Comparison of ENCODE assay signal across 21 cellular contexts in the genomic region with DNA sequence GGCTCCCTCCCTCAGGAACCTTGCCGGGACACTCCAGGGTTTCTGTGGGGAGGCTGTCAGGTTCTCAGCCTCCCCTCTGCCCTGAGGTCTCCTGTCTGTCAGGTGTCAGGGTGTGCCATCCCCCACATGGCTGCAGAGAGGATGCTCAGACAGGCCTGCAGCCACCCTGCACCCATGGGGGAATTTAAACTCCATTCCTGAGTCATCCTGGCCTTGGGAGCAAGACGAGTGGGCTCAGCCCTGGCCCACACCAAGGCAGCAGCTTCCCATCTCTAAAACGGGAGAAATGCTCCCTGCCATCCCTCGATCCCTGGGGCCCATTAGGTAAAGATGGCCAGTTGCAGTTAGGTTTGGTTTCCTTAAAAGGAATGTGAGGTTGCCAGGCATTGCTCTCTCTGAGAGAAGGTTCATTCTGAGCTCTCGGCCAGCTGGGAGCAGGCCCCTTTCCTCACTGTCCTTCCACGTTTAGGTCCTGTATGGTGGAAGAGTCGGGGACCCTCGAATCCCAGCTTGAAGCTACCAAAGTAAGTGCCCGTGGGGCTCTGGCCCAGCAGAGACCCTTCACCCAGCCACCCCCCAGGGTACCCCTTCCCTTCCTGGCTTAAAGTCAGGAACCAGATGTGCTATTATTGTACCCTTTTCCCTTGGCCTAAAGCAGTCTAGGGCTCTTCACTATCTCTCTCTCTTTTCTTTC. TPM values are rescaled to one million over a fixed set of nuclear protein-coding genes. Genes with fewer than 3 reads are reported as not detected.
DNase-seq lines count a peak whose midpoint lies in the region; TF ChIP-seq lines count a peak whose summit lies in the region.
"Had no signal": no experiment of that assay in that cellular context is flagged by ENCODE, and none has a peak within 500 bp of the region (broad histone marks: within the 10 kb centered on the region; RNA-seq: fewer than 3 reads in every experiment).

No MANE protein-coding gene starts in this region.

- no peak overlapping the region for H3K9ac ChIP-seq in GM23248
- H3K9ac ChIP-seq in adipocyte (ENCODE audit: low read length) = peak overlapping the region; percentile 10
- H3K9ac ChIP-seq in neural progenitor cell = no peak overlapping the region

- intact Hi-C loops in CD14-positive monocyte (cut with micrococcal nuclease) = no loop called here

- H3K27me3 ChIP-seq in GM23248 (replicated peaks; ENCODE audit: insufficient read depth) (no peaks in the 10 kb centered on the region), adipocyte (replicated peaks; ENCODE audit: control insufficient read depth, insufficient read depth, low read length) (no peaks in the 10 kb centered on the region), neural progenitor cell (no peaks in the 10 kb centered on the region)
- H3K27me3 ChIP-seq: Peyer's patch, stomach, transverse colon had no signal

- H3K4me3 ChIP-seq in GM23248 (no peak overlapping the region), adipocyte (ENCODE audit: low read length) (no peak overlapping the region), neural progenitor cell (no peak overlapping the region)
- H3K4me3 ChIP-seq: Peyer's patch, skin epidermis, stomach, transverse colon had no signal

- WGBS in GM23248 (ENCODE audit: low coverage in 1 of 2, low lambda C conversion rate in 2 of 2, missing lambda C conversion rate in 2 of 2), 2 experiments = 71 to 72% methylated on average over 9 of the region's 9 CpGs

- H3K4me3 Mint-ChIP-seq in CD14-positive monocyte (no peak overlapping the region), neural progenitor cell (no peak overlapping the region)
- H3K4me3 Mint-ChIP-seq: naive thymus-derived CD4-positive, alpha-beta T cell had no signal

- H3K4me1 Mint-ChIP-seq in CD14-positive monocyte (no peaks in the 10 kb centered on the region), neural progenitor cell (peaks cover 3% of the 10 kb centered on the region)

- H3K36me3 Mint-ChIP-seq in CD14-positive monocyte (peaks cover 70 to 87% of the 10 kb centered on the region in 2 donors), neural progenitor cell (peaks cover 29% of the 10 kb centered on the region)

- H2AFZ ChIP-seq in GM23248 (no peak overlapping the region), neural progenitor cell (replicated peaks) (no peak overlapping the region)

- H3K9me3 ChIP-seq in GM23248 (ENCODE audit: low read depth) (no peaks in the 10 kb centered on the region), adipocyte (ENCODE audit: control insufficient read depth, low read length) (no peaks in the 10 kb centered on the region), neural progenitor cell (ENCODE audit: low read depth) (no peaks in the 10 kb centered on the region)
- H3K9me3 ChIP-seq: Peyer's patch, stomach, transverse colon had no signal

- TF ChIP-seq CTCF in CD14-positive monocyte (IDR thresholded peaks at IDR 0.05) (no peak), neural progenitor cell (IDR thresholded peaks at IDR 0.05) (no peak), GM10266 (IDR thresholded peaks at IDR 0.05; ENCODE audit: control insufficient read depth, insufficient read depth, low read depth, missing control alignments) (no peak)

- no peaks in the 10 kb centered on the region for H3K9me2 ChIP-seq in GM23248 (ENCODE audit: insufficient read depth)

- H3K27me3 Mint-ChIP-seq in CD14-positive monocyte (ENCODE audit: low read depth in 3 of 3) (no peaks in the 10 kb centered on the region), neural progenitor cell (ENCODE audit: insufficient read depth, low read depth) (peaks cover 12% of the 10 kb centered on the region)
- H3K27me3 Mint-ChIP-seq: naive thymus-derived CD4-positive, alpha-beta T cell had no signal

- H3K4me2 ChIP-seq in GM23248 (ENCODE audit: unreplicated experiment) (no peak overlapping the region), neural progenitor cell (no peak overlapping the region)

- H3K4me1 ChIP-seq in GM23248 (ENCODE audit: insufficient read depth) (no peaks in the 10 kb centered on the region), adipocyte (ENCODE audit: control insufficient read depth, insufficient read depth, low read length) (peaks cover 17% of the 10 kb centered on the region), neural progenitor cell (no peaks in the 10 kb centered on the region)

- H3K27ac ChIP-seq in GM23248 (0 out of 2 replicates have a peak overlapping the region, but pooled peaks have one; percentile 12), neural progenitor cell (peak overlapping the region; percentile 13)
- H3K27ac ChIP-seq: Peyer's patch, stomach, transverse colon had no signal

- in situ Hi-C loops in GM23248 (cut with MboI) = no loop called here

- H3K9me3 Mint-ChIP-seq in CD14-positive monocyte (no peaks in the 10 kb centered on the region), neural progenitor cell (no peaks in the 10 kb centered on the region)
- H3K9me3 Mint-ChIP-seq: activated T-helper 2 cell treated with anti-CD3 and anti-CD28 coated beads, Interferon-gamma antibody, Interleukin-2, Interleukin-4, amounts not matched to agents 10 μg/mL and 5 μg/mL and 100 μg/mL, durations not matched to agents 14 hours and 24 hours and 36 hours; naive thymus-derived CD4-positive, alpha-beta T cell had no signal

- no peaks in the 10 kb centered on the region for H4K20me1 ChIP-seq in GM23248 (ENCODE audit: insufficient read depth)
- H4K20me1 ChIP-seq in neural progenitor cell (ENCODE audit: low read depth) = peaks cover 9% of the 10 kb centered on the region

- DNase-seq in CD14-positive monocyte (ENCODE audit: low spot score) = peak; percentile 28
- no peak for DNase-seq in GM23248
- DNase-seq in adipocyte (ENCODE audit: low read depth) = no peak
- no peak for DNase-seq in neural progenitor cell (ENCODE audit: low spot score)
- DNase-seq in A172 (ENCODE audit: low spot score) = no peak
- no peak for DNase-seq in NCI-H1105 treated with DMSO at 0.1 percent for 48 hours (lab: John Stamatoyannopoulos, UW)
- DNase-seq in GM10266 (ENCODE audit: extremely low spot score) = no peak
- DNase-seq: activated CD4-positive, CD25-positive, alpha-beta regulatory T cell treated with anti-CD3 and anti-CD28 coated beads, Interleukin-2, amount 50 U/mL, for 72 hours; EL; erythroblast; foreskin melanocyte; naive thymus-derived CD4-positive, alpha-beta T cell; NCI-H1417; NCI-H2107; stimulated activated CD4-positive, alpha-beta T cell treated with anti-CD3 and anti-CD28 coated beads, Interleukin-2, amount 100 ng/mL, for 48 hours; stomach; T1000; transverse colon had no signal

- H3K27ac Mint-ChIP-seq in CD14-positive monocyte (peak overlapping the region in 2 of 7 donors; percentile 43 to 80), neural progenitor cell (no peak overlapping the region)
- H3K27ac Mint-ChIP-seq: activated T-helper 2 cell treated with anti-CD3 and anti-CD28 coated beads, Interferon-gamma antibody, Interleukin-2, Interleukin-4, amounts not matched to agents 10 μg/mL and 5 μg/mL and 100 μg/mL, durations not matched to agents 14 hours and 24 hours and 36 hours had no signal

- H3F3A ChIP-seq in GM23248 (ENCODE audit: insufficient read depth) (peaks cover 42% of the 10 kb centered on the region), neural progenitor cell (ENCODE audit: low read depth) (no peaks in the 10 kb centered on the region)

- H3K79me2 ChIP-seq in GM23248 (ENCODE audit: insufficient read depth) (no peaks in the 10 kb centered on the region), neural progenitor cell (ENCODE audit: low read depth) (no peaks in the 10 kb centered on the region)

- H3K36me3 ChIP-seq in GM23248 (ENCODE audit: low read depth) (peaks cover 56% of the 10 kb centered on the region; the same call in 1 of the 2 replicates), adipocyte (ENCODE audit: control insufficient read depth, insufficient read depth, low read length, severe bottlenecking) (peaks cover 94% of the 10 kb centered on the region), neural progenitor cell (no peaks in the 10 kb centered on the region)

RNA-seq across cellular contexts. Expression of a gene that starts 26.6 kb away (rescaled TPM):
- polyA plus RNA-seq in CD14-positive monocyte (1 to 10 TPM; 1.5 to 1.9 TPM), GM23248 (2016; fragmentation: Nextera tagmentation; extraction: Ambion mirVana) (58.8 and 60.8 TPM in 2 replicates)
- total RNA-seq in GM23248 (2014; rRNA removed; shearing (Covaris generic)) = 64.5 and 93.1 TPM in 2 replicates
- total RNA-seq in neural progenitor cell (ENCODE audit: low replicate concordance) = 45.9 and 141 TPM in 2 replicates
- 239 and 244 TPM in 2 replicates for total RNA-seq in A172 (2014; rRNA removed; shearing (Covaris generic))

RNA-seq across cellular contexts. Expression of a gene that starts 59.0 kb away (rescaled TPM):
- polyA plus RNA-seq in CD14-positive monocyte = 100 to 1,000 TPM; 114 to 124 TPM
- 263 and 283 TPM in 2 replicates for total RNA-seq in GM23248 (2014; rRNA removed; shearing (Covaris generic))
- polyA plus RNA-seq in GM23248 (2016; fragmentation: Nextera tagmentation; extraction: Ambion mirVana) = 175 and 183 TPM in 2 replicates
- total RNA-seq in neural progenitor cell (ENCODE audit: low replicate concordance) = 930 and 1,683 TPM in 2 replicates
- 1,187 and 1,647 TPM in 2 replicates for total RNA-seq in A172 (2014; rRNA removed; shearing (Covaris generic))
